ENCODE assay signal across 12 cellular contexts in the genomic region with DNA sequence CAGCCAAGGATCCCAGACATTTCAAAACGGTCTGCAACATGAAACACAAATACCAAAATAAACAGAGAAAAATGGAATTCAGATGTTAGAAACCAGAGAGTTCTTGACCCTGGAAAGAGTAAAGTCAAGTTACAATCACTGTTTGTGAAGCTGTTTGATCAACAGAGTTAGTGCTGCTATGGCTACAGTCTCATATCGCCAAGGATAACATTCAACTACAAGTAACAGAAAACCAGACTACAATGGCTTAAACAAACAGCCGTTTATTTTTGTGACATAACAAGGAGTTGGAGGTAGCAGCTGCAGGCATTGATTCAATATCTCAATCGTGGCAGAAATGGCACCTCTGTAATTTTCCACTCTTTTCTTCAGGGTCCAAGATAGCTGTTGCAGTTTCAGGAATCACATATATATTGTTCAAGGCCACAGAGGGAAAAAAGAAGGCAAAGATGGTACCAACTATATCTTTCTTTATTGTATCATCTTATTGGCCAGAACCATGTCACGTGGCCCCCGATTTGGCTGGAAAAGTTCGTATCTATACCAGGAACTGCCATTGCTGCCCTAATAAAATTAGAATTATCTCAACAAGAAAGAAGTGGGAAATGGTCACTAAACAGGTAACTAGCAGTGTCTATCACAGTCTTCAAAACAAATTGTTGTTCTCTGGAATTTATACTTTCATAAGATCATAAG. TPM values are rescaled to one million over a fixed set of nuclear protein-coding genes. Genes with fewer than 3 reads are reported as not detected.
DNase-seq lines count a peak whose midpoint lies in the region; TF ChIP-seq lines count a peak whose summit lies in the region.
"Had no signal": no experiment of that assay in that cellular context is flagged by ENCODE, and none has a peak within 500 bp of the region (broad histone marks: within the 10 kb centered on the region; RNA-seq: fewer than 3 reads in every experiment).

No MANE protein-coding gene starts in this region.

- H3K9me3 ChIP-seq in A673 (ENCODE audit: low read depth, low read length, poor library complexity, severe bottlenecking) = no peaks in the 10 kb centered on the region
- no peaks in the 10 kb centered on the region for H3K9me3 ChIP-seq in neuronal stem cell (replicated peaks in 1 of 2; ENCODE audit: control insufficient read depth in 2 of 2, insufficient read depth in 1 of 2, low read depth in 1 of 2, low read length in 2 of 2)
- H3K9me3 ChIP-seq: HAP-1 had no signal

- H3K14ac ChIP-seq in neuronal stem cell (ENCODE audit: low read length) = no peak overlapping the region

- H3K9ac ChIP-seq in mesendoderm (ENCODE audit: low read length) (no peak overlapping the region), neuronal stem cell (ENCODE audit: low read depth, low read length, poor library complexity) (no peak overlapping the region)

- H3K36me3 ChIP-seq in mesendoderm (ENCODE audit: control insufficient read depth, insufficient read depth, low read length) = no peaks in the 10 kb centered on the region
- no peaks in the 10 kb centered on the region for H3K36me3 ChIP-seq in A673 (ENCODE audit: insufficient read depth, low read length, poor library complexity, severe bottlenecking)
- H3K36me3 ChIP-seq in neuronal stem cell (replicated peaks in 1 of 2; ENCODE audit: control insufficient read depth in 2 of 2, insufficient read depth in 2 of 2, low read length in 2 of 2) = no peaks in the 10 kb centered on the region
- H3K36me3 ChIP-seq: HAP-1 had no signal

- POLR2A ChIA-PET in A673 (lab: Charles Lee; ENCODE audit: low non-redundant PET) = no interaction called here

- no peak overlapping the region for H4K91ac ChIP-seq in neuronal stem cell (ENCODE audit: low read depth, low read length, poor library complexity)

- H2AK5ac ChIP-seq in mesendoderm (ENCODE audit: low read length) (no peak overlapping the region), neuronal stem cell (ENCODE audit: low read depth, low read length) (no peak overlapping the region)

- TF ChIP-seq CTCF in AG10803 (conservative IDR thresholded peaks at IDR 0.05; ENCODE audit: low read length) (no peak), choroid plexus epithelial cell (conservative IDR thresholded peaks at IDR 0.05; ENCODE audit: low read depth, low read length) (no peak), A673 (conservative IDR thresholded peaks at IDR 0.05; ENCODE audit: low read depth, low read length) (no peak)

- CTCF ChIA-PET in A673 (lab: Charles Lee) = no interaction called here

- H2BK15ac ChIP-seq in mesendoderm (replicated peaks; ENCODE audit: low read depth) (no peak overlapping the region), neuronal stem cell (ENCODE audit: low read length) (no peak overlapping the region)

- H4K8ac ChIP-seq in mesendoderm (ENCODE audit: low read depth, low read length) (no peak overlapping the region), neuronal stem cell (ENCODE audit: low read depth, low read length) (no peak overlapping the region)

- H3K27me3 ChIP-seq in mesendoderm (ENCODE audit: insufficient read depth, low read length, poor library complexity) (no peaks in the 10 kb centered on the region), A673 (replicated peaks; ENCODE audit: insufficient read depth, low read depth, low read length, poor library complexity) (no peaks in the 10 kb centered on the region), neuronal stem cell (ENCODE audit: control insufficient read depth in 3 of 3, insufficient read depth in 3 of 3, low read depth in 1 of 3, low read length in 3 of 3) (no peaks in the 10 kb centered on the region)

- no peaks in the 10 kb centered on the region for H3K4me1 ChIP-seq in mesendoderm (ENCODE audit: control insufficient read depth, low read depth, low read length)
- no peaks in the 10 kb centered on the region for H3K4me1 ChIP-seq in A673 (ENCODE audit: insufficient read depth, low read length, poor library complexity, severe bottlenecking)
- peaks cover 0 to 2% of the 10 kb centered on the region in 2 donors for H3K4me1 ChIP-seq in neuronal stem cell (ENCODE audit: control insufficient read depth in 2 of 2, insufficient read depth in 1 of 2, low read depth in 1 of 2, low read length in 2 of 2)
- H3K4me1 ChIP-seq: HAP-1 had no signal

- H2BK120ac ChIP-seq in mesendoderm (ENCODE audit: low read depth, low read length) (no peak overlapping the region), neuronal stem cell (ENCODE audit: low read depth, low read length) (no peak overlapping the region)

- H4K5ac ChIP-seq in mesendoderm (ENCODE audit: low read length) = no peak overlapping the region

- H2BK5ac ChIP-seq in mesendoderm (ENCODE audit: low read length) (no peak overlapping the region), neuronal stem cell (ENCODE audit: low read length) (no peak overlapping the region)

- H3K79me2 ChIP-seq in mesendoderm (ENCODE audit: control insufficient read depth, insufficient read depth, low read length) = no peaks in the 10 kb centered on the region

- H3K23ac ChIP-seq in mesendoderm (ENCODE audit: low read length) = no peak overlapping the region
- no peak overlapping the region for H3K23ac ChIP-seq in neuronal stem cell (ENCODE audit: low read depth, low read length, poor library complexity)

- H3K27ac ChIP-seq in mesendoderm (ENCODE audit: low read depth, low read length) (no peak overlapping the region), A673 (ENCODE audit: low read depth, low read length, poor library complexity, severe bottlenecking) (no peak overlapping the region), neuronal stem cell (replicated peaks; ENCODE audit: low read length) (no peak overlapping the region)
- H3K27ac ChIP-seq: epithelial cell of prostate had no signal

- H2BK12ac ChIP-seq in neuronal stem cell (ENCODE audit: low read length) = no peak overlapping the region

- H3K4me3 ChIP-seq in AG10803 (ENCODE audit: low read length) = no peak overlapping the region
- H3K4me3 ChIP-seq in choroid plexus epithelial cell (ENCODE audit: low read depth, low read length) = no peak overlapping the region
- H3K4me3 ChIP-seq in mesendoderm (ENCODE audit: low read length) = no peak overlapping the region
- H3K4me3 ChIP-seq in A673 (ENCODE audit: low read depth, low read length, poor library complexity, severe bottlenecking) = no peak overlapping the region
- no peak overlapping the region for H3K4me3 ChIP-seq in neuronal stem cell (ENCODE audit: low read length in 2 of 2)
- H3K4me3 ChIP-seq: HAP-1 had no signal

- H3K4me2 ChIP-seq in mesendoderm (ENCODE audit: low read length) = no peak overlapping the region
- H3K4me2 ChIP-seq in neuronal stem cell (ENCODE audit: insufficient read depth, low read length, poor library complexity, severe bottlenecking) = no peak overlapping the region

- peak; percentile 60 for DNase-seq in AG10803 (ENCODE audit: low read depth)
- peak; percentile 61 for DNase-seq in M059J (ENCODE audit: low read depth)
- peak; percentile 83 for DNase-seq in choroid plexus epithelial cell (ENCODE audit: low read depth)
- DNase-seq in mesendoderm = no peak
- DNase-seq in HPDE6-E6E7 (ENCODE audit: extremely low spot score) = no peak
- no peak for DNase-seq in A673 (ENCODE audit: low spot score)
- no peak for DNase-seq in HK-2 (ENCODE audit: unreplicated experiment)
- no peak for DNase-seq in neuronal stem cell (ENCODE audit: low spot score)
- DNase-seq: activated naive CD8-positive, alpha-beta T cell treated with anti-CD3 and anti-CD28 coated beads, Interleukin-2, amount 50 U/mL, for 24 hours; T-helper 17 cell had no signal

- H2AFZ ChIP-seq in neuronal stem cell (ENCODE audit: low read length) = no peak overlapping the region

- BruUV-seq in A673 (replicated peaks; lab: Mats Ljungman, UMichigan) = no TSS peak

- no CpG with 5 or more reads among the region's 7 CpGs for WGBS in mesendoderm (ENCODE audit: extremely low coverage, insufficient coverage, low lambda C conversion rate)
- WGBS in neuronal stem cell (ENCODE audit: extremely low coverage in 2 of 2, insufficient read length in 2 of 2, insufficient replicate concordance in 1 of 2), 2 donors = no CpG with 5 or more reads among the region's 7 CpGs

- no peak overlapping the region for H3K18ac ChIP-seq in mesendoderm (ENCODE audit: low read length)
- no peak overlapping the region for H3K18ac ChIP-seq in neuronal stem cell (ENCODE audit: low read length)

- intact Hi-C loops in A673 (cut with micrococcal nuclease; ENCODE audit: unreplicated experiment) = no loop called here

- H3K79me1 ChIP-seq in mesendoderm (ENCODE audit: low read length) = no peaks in the 10 kb centered on the region
- no peaks in the 10 kb centered on the region for H3K79me1 ChIP-seq in neuronal stem cell (ENCODE audit: low read depth, low read length)

- H3K56ac ChIP-seq in mesendoderm (ENCODE audit: low read length) = no peak overlapping the region

- H3K4ac ChIP-seq in mesendoderm (ENCODE audit: low read depth, low read length) = peak overlapping the region; percentile 50
- no peak overlapping the region for H3K4ac ChIP-seq in neuronal stem cell (ENCODE audit: low read length)

RNA-seq across cellular contexts. Expression of a gene that starts 17.7 kb away (rescaled TPM):
- 30.7 and 42.8 TPM in 2 replicates for total RNA-seq in M059J (2014; rRNA removed; shearing (Covaris generic))
- 33.4 TPM for polyA plus RNA-seq in mesendoderm (2013, experiment 1 of 2)
- 33.4 TPM for polyA plus RNA-seq in mesendoderm (2013, experiment 2 of 2)
- total RNA-seq in A673 (2021) = 73.8 and 82.0 TPM in 2 replicates
- polyA plus RNA-seq in neuronal stem cell (2013, experiment 1 of 2) = 38.1 TPM
- polyA plus RNA-seq in neuronal stem cell (2013, experiment 2 of 2) = 38.5 TPM

RNA-seq across cellular contexts. Expression of a gene that starts 45.5 kb away (rescaled TPM):
- total RNA-seq in M059J (2014; rRNA removed; shearing (Covaris generic)) = 3.1 and 3.7 TPM in 2 replicates
- polyA plus RNA-seq in mesendoderm (2013, experiment 1 of 2) = 13.4 TPM
- polyA plus RNA-seq in mesendoderm (2013, experiment 2 of 2) = 12.9 TPM
- 6.6 and 8.7 TPM in 2 replicates for total RNA-seq in A673 (2021)
- 10.8 TPM for polyA plus RNA-seq in neuronal stem cell (2013, experiment 1 of 2)
- polyA plus RNA-seq in neuronal stem cell (2013, experiment 2 of 2) = 10.4 TPM

Comparison
In these comparisons a context has a peak if more than half of its experiments do, and no peak if none do; other contexts are left out.
1. DNase-seq: peak in AG10803 (single experiment), M059J (single experiment) and choroid plexus epithelial cell (single experiment); none in mesendoderm (single experiment), HPDE6-E6E7 (single experiment), A673 (single experiment), HK-2 (single experiment) and neuronal stem cell (single experiment).